Comparison of ENCODE assay signal across 8 cellular contexts in genomic region chr18:5073026-5073944, GRCh38.
A peak's percentile ranks its signal among the peaks of the same experiment; 100 is the strongest.
DNase-seq lines count a peak whose midpoint lies in the region; ATAC-seq and TF ChIP-seq lines count a peak whose summit lies in the region.

No MANE protein-coding gene starts in this region.

- no peak overlapping the region for H2BK15ac ChIP-seq in mesenchymal stem cell (ENCODE audit: low read depth, poor library complexity, severe bottlenecking)

- no peak overlapping the region for H2BK120ac ChIP-seq in mesenchymal stem cell (ENCODE audit: low read depth, low read length)

- H3K4me3 ChIP-seq in HL-60 (replicated peaks; ENCODE audit: insufficient read depth, low read length), result no peak overlapping the region
- no peak overlapping the region for H3K4me3 ChIP-seq in OCI-LY1 (ENCODE audit: low read depth, low read length, poor library complexity, severe bottlenecking)
- no peak overlapping the region for H3K4me3 ChIP-seq in mesenchymal stem cell (ENCODE audit: insufficient read depth in 1 of 2, low read depth in 1 of 2, low read length in 2 of 2)

- no peak overlapping the region for H3K27ac ChIP-seq in HL-60 (replicated peaks)
- H3K27ac ChIP-seq in OCI-LY1 (ENCODE audit: low read depth, low read length, poor library complexity, severe bottlenecking), result no peak overlapping the region
- H3K27ac ChIP-seq in mesenchymal stem cell (ENCODE audit: low read length, poor library complexity, severe bottlenecking), result no peak overlapping the region

- no peaks in the 10 kb centered on the region for H3K36me3 Mint-ChIP-seq in natural killer cell treated with Interleukin-12 subunit alpha and Interleukin-12 subunit beta and Interleukin-15 and Interleukin-18, amount 100 ng/mL, for 72 hours

- no peaks in the 10 kb centered on the region for H3K79me1 ChIP-seq in mesenchymal stem cell (replicated peaks; ENCODE audit: low read length, poor library complexity, severe bottlenecking)

- no peaks in the 10 kb centered on the region for H3K36me3 ChIP-seq in OCI-LY1 (ENCODE audit: insufficient read depth, low read length)
- H3K36me3 ChIP-seq in mesenchymal stem cell (ENCODE audit: control insufficient read depth in 1 of 2, insufficient read depth in 2 of 2, low read depth in 1 of 2, low read length in 2 of 2), result no peaks in the 10 kb centered on the region

- H3K79me2 ChIP-seq in OCI-LY1 (ENCODE audit: insufficient read depth, low read length), result no peaks in the 10 kb centered on the region

- ATAC-seq in GM19328 (IDR thresholded peaks at IDR 0.05; ENCODE audit: unreplicated experiment), result peak; percentile 74
- ATAC-seq in HG02588 (IDR thresholded peaks at IDR 0.05; ENCODE audit: unreplicated experiment), result no peak
- ATAC-seq in natural killer cell treated with Interleukin-12 subunit alpha and Interleukin-12 subunit beta and Interleukin-15 and Interleukin-18, amount 100 ng/mL, for 72 hours, result no peak

- H3K27me3 Mint-ChIP-seq in natural killer cell treated with Interleukin-12 subunit alpha and Interleukin-12 subunit beta and Interleukin-15 and Interleukin-18, amount 100 ng/mL, for 72 hours, result peaks cover 0 to 11% of the 10 kb centered on the region in 2 donors

- H3K9ac ChIP-seq in OCI-LY1 (ENCODE audit: low read length) (no peak overlapping the region), mesenchymal stem cell (ENCODE audit: low read length) (no peak overlapping the region)

- 40% methylated on average over 5 of the region's 9 CpGs for WGBS in mesenchymal stem cell

- peak; percentile 58 for TF ChIP-seq CTCF in HL-60 (IDR thresholded peaks at IDR 0.05; ENCODE audit: insufficient read depth, low read length)
- peak; percentile 62 for TF ChIP-seq CTCF in OCI-LY1 (IDR thresholded peaks at IDR 0.05; ENCODE audit: low read length)

- H2BK5ac ChIP-seq in mesenchymal stem cell (ENCODE audit: low read depth, low read length, poor library complexity, severe bottlenecking), result no peak overlapping the region

- H3K4me1 ChIP-seq in OCI-LY1 (ENCODE audit: insufficient read depth, low read length, severe bottlenecking) (no peaks in the 10 kb centered on the region), mesenchymal stem cell (ENCODE audit: control insufficient read depth, insufficient read depth, low read depth, low read length) (no peaks in the 10 kb centered on the region)

- no peak overlapping the region for H3K27ac Mint-ChIP-seq in natural killer cell treated with Interleukin-12 subunit alpha and Interleukin-12 subunit beta and Interleukin-15 and Interleukin-18, amount 100 ng/mL, for 72 hours

- H4K8ac ChIP-seq in mesenchymal stem cell (ENCODE audit: low read length), result no peak overlapping the region

- no peaks in the 10 kb centered on the region for H3K9me2 ChIP-seq in OCI-LY1 (ENCODE audit: low read depth, low read length)

- no peak overlapping the region for H2AK5ac ChIP-seq in mesenchymal stem cell (ENCODE audit: low read length, severe bottlenecking)

- H3K4me3 Mint-ChIP-seq in natural killer cell treated with Interleukin-12 subunit alpha and Interleukin-12 subunit beta and Interleukin-15 and Interleukin-18, amount 100 ng/mL, for 72 hours, result no peak overlapping the region

- H2BK12ac ChIP-seq in mesenchymal stem cell (ENCODE audit: low read length in 2 of 2), result no peak overlapping the region

- H3K14ac ChIP-seq in mesenchymal stem cell (ENCODE audit: low read length in 2 of 2), result no peak overlapping the region

- H4K91ac ChIP-seq in mesenchymal stem cell (ENCODE audit: low read length), result no peak overlapping the region

- no peak overlapping the region for H3K23ac ChIP-seq in mesenchymal stem cell (ENCODE audit: low read length in 2 of 2)

- no peaks in the 10 kb centered on the region for H3K4me1 Mint-ChIP-seq in natural killer cell treated with Interleukin-12 subunit alpha and Interleukin-12 subunit beta and Interleukin-15 and Interleukin-18, amount 100 ng/mL, for 72 hours (ENCODE audit: low read depth in 2 of 2)

- H3K18ac ChIP-seq in mesenchymal stem cell (ENCODE audit: low read depth in 1 of 2, low read length in 2 of 2), result no peak overlapping the region

- H3F3A ChIP-seq in OCI-LY1 (ENCODE audit: insufficient read depth, low read length), result no peaks in the 10 kb centered on the region

- H3K9me3 Mint-ChIP-seq in natural killer cell treated with Interleukin-12 subunit alpha and Interleukin-12 subunit beta and Interleukin-15 and Interleukin-18, amount 100 ng/mL, for 72 hours, result no peaks in the 10 kb centered on the region

- H4K20me1 ChIP-seq in OCI-LY1 (ENCODE audit: insufficient read depth, low read length), result no peaks in the 10 kb centered on the region

- no peak overlapping the region for H3K4ac ChIP-seq in mesenchymal stem cell (ENCODE audit: low read depth in 1 of 2, low read length in 2 of 2)

- H2AFZ ChIP-seq in OCI-LY1 (ENCODE audit: low read length) (no peak overlapping the region), mesenchymal stem cell (ENCODE audit: low read depth, low read length) (no peak overlapping the region)

- H3K4me2 ChIP-seq in OCI-LY1 (ENCODE audit: low read length) (no peak overlapping the region), mesenchymal stem cell (ENCODE audit: low read length, poor library complexity, severe bottlenecking) (no peak overlapping the region)

- H3K9me3 ChIP-seq in OCI-LY1 (ENCODE audit: low read length), result no peaks in the 10 kb centered on the region
- no peaks in the 10 kb centered on the region for H3K9me3 ChIP-seq in mesenchymal stem cell (ENCODE audit: control insufficient read depth, low read length)

- DNase-seq in DMS114 treated with DMSO at 0.1 percent for 48 hours (lab: John Stamatoyannopoulos, UW; ENCODE audit: unreplicated experiment) (peak; percentile 69), HL-60 (ENCODE audit: low read depth in 1 of 2, low spot score in 1 of 2) (peak; percentile 44 to 52), cerebellum (ENCODE audit: low spot score) (peak; percentile 66), mesenchymal stem cell (peak; percentile 3)
- DNase-seq in natural killer cell treated with Interleukin-12 subunit alpha and Interleukin-12 subunit beta and Interleukin-15 and Interleukin-18, amount 100 ng/mL, for 72 hours (ENCODE audit: low spot score), result no peak

- H3K27me3 ChIP-seq in HL-60 (ENCODE audit: insufficient read depth, poor library complexity, severe bottlenecking) (no peaks in the 10 kb centered on the region), OCI-LY1 (ENCODE audit: insufficient read depth, low read length) (no peaks in the 10 kb centered on the region), mesenchymal stem cell (ENCODE audit: control insufficient read depth in 1 of 2, insufficient read depth in 1 of 2, low read length in 2 of 2) (peaks cover 0 to 6% of the 10 kb centered on the region in 2 experiments)
